ENCODE assay signal across 8 cellular contexts in genomic region chr16:87766485-87766797, GRCh38. TPM values are rescaled to one million over a fixed set of nuclear protein-coding genes. Genes with fewer than 3 reads are reported as not detected.
DNase-seq lines count a peak whose midpoint lies in the region; ATAC-seq and TF ChIP-seq lines count a peak whose summit lies in the region.

No MANE protein-coding gene starts in this region.

- H3K9me3 ChIP-seq in effector memory CD4-positive, alpha-beta T cell (ENCODE audit: control insufficient read depth, low read length) = no peaks in the 10 kb centered on the region

- no peaks in the 10 kb centered on the region for H3K27me3 ChIP-seq in BJ (ENCODE audit: control insufficient read depth, insufficient read depth, low read length)
- H3K27me3 ChIP-seq in effector memory CD4-positive, alpha-beta T cell (replicated peaks; ENCODE audit: control insufficient read depth, insufficient read depth, low read length, poor library complexity, severe bottlenecking) = no peaks in the 10 kb centered on the region

- H3K36me3 Mint-ChIP-seq in nephron (ENCODE audit: low read depth) = peaks cover 8% of the 10 kb centered on the region

- H3K9me3 Mint-ChIP-seq in nephron = no peaks in the 10 kb centered on the region

- no peaks in the 10 kb centered on the region for H3K27me3 Mint-ChIP-seq in nephron (ENCODE audit: low read depth)

- H3K4me1 ChIP-seq in effector memory CD4-positive, alpha-beta T cell (ENCODE audit: control insufficient read depth, insufficient read depth, low read length, poor library complexity, severe bottlenecking) = peaks cover 15% of the 10 kb centered on the region

- DNase-seq in BJ (ENCODE audit: low read depth) (no peak), NB4 (ENCODE audit: low read depth) (no peak), amniotic stem cell (lab: John Stamatoyannopoulos, UW) (no peak), cerebellum (ENCODE audit: low spot score) (no peak)
- no peak for DNase-seq in effector memory CD4-positive, alpha-beta T cell
- DNase-seq in activated CD4-positive, alpha-beta T cell treated with anti-CD3 and anti-CD28 coated beads for 1 hour = no peak

- H3K36me3 ChIP-seq in BJ (ENCODE audit: control insufficient read depth, insufficient read depth, low read length) = peaks cover 5% of the 10 kb centered on the region
- H3K36me3 ChIP-seq in effector memory CD4-positive, alpha-beta T cell (ENCODE audit: control insufficient read depth, insufficient read depth, low read length) = peaks cover 21% of the 10 kb centered on the region

- peak overlapping the region; percentile 92 for H3K27ac ChIP-seq in effector memory CD4-positive, alpha-beta T cell (ENCODE audit: insufficient read depth, low read length, poor library complexity, severe bottlenecking)

- peaks cover 5% of the 10 kb centered on the region for H3K4me1 Mint-ChIP-seq in nephron

- peak overlapping the region; percentile 99 to 100 (median 100) for H3K4me3 Mint-ChIP-seq in nephron

- CTCF ChIA-PET in BJ (lab: Yijun Ruan, JAX) = interaction anchor here (0.7 to 2.5 kb wide), 5 partner anchors 11 to 177 kb away, joined by 3 to 16 read pairs (median 5); no protein-coding TSS in a partner anchor

- no peak overlapping the region for H3K27ac Mint-ChIP-seq in nephron

- no peak for TF ChIP-seq POLR2A in NB4 (IDR thresholded peaks at IDR 0.05; ENCODE audit: extremely low read depth, insufficient read length)

- H3K4me3 ChIP-seq in BJ (ENCODE audit: low read depth, low read length) (peak overlapping the region; percentile 95), NB4 (ENCODE audit: low read depth, low read length) (peak overlapping the region; percentile 81)
- H3K4me3 ChIP-seq in effector memory CD4-positive, alpha-beta T cell (ENCODE audit: insufficient read depth, low read depth, low read length, poor library complexity, severe bottlenecking) = peak overlapping the region; percentile 82

- POLR2A ChIA-PET in BJ (lab: Charles Lee) = no interaction called here

- no peak for ATAC-seq in GM21737 (IDR thresholded peaks at IDR 0.05; ENCODE audit: unreplicated experiment)

- TF ChIP-seq CTCF in BJ (IDR thresholded peaks at IDR 0.05; ENCODE audit: insufficient read depth, low read depth, low read length) = no peak
- TF ChIP-seq CTCF in NB4 (IDR thresholded peaks at IDR 0.05; ENCODE audit: low read depth, low read length) = no peak
- TF ChIP-seq CTCF in nephron (IDR thresholded peaks at IDR 0.05; ENCODE audit: unreplicated experiment in 3 of 3) = no peak

RNA-seq across cellular contexts. Expression of gene KLHDC4, which starts 0.7 kb away (rescaled TPM):
- 12.3 and 16.1 TPM in 2 replicates for polyA plus RNA-seq in BJ (2011; rRNA removed)
- polyA minus RNA-seq in BJ (2011; rRNA and poly(A)+ RNA removed) = 10.3 and 17.1 TPM in 2 replicates
- 36.7 TPM for total RNA-seq in cerebellum
